ENCODE assay signal across 1 cellular context in the genomic region with DNA sequence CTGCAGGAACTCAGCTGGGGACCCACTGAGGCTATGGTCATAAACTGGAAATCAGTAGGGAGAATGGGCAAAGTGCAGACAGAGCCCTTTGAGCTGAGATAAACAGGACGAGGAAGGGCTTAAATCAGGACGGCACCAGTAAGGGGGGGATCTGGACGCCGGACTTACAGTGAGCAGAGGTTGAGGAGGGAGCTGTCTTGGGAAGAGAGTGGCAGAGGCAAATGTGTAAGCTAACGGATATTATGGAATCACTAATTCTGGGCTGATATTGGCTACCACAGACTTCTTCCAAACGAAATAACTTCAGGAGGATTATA.
A peak's percentile ranks its signal among the peaks of the same experiment; 100 is the strongest.
TF ChIP-seq lines count a peak whose summit lies in the region.

No MANE protein-coding gene starts in this region.

TF ChIP-seq in HepG2, 621 proteins besides CTCF, POLR2A, EP300 and RAD21 (continued from another document and continues in another):
- TF ChIP-seq, protein P1, sequence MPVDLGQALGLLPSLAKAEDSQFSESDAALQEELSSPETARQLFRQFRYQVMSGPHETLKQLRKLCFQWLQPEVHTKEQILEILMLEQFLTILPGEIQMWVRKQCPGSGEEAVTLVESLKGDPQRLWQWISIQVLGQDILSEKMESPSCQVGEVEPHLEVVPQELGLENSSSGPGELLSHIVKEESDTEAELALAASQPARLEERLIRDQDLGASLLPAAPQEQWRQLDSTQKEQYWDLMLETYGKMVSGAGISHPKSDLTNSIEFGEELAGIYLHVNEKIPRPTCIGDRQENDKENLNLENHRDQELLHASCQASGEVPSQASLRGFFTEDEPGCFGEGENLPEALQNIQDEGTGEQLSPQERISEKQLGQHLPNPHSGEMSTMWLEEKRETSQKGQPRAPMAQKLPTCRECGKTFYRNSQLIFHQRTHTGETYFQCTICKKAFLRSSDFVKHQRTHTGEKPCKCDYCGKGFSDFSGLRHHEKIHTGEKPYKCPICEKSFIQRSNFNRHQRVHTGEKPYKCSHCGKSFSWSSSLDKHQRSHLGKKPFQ (CRISPR knock-in tag; IDR thresholded peaks at IDR 0.05; ENCODE audit: insufficient replicate concordance), result no peak
- no peak for TF ChIP-seq RBAK (CRISPR knock-in tag; IDR thresholded peaks at IDR 0.05)
- TF ChIP-seq GPN1 (CRISPR knock-in tag; IDR thresholded peaks at IDR 0.05; ENCODE audit: borderline replicate concordance), result no peak
- TF ChIP-seq ZBTB8A (CRISPR knock-in tag; IDR thresholded peaks at IDR 0.05; ENCODE audit: borderline replicate concordance, low read depth), result no peak; the same call in 1 of the 2 replicates
- TF ChIP-seq ESRRA (CRISPR knock-in tag; IDR thresholded peaks at IDR 0.05; ENCODE audit: low read depth), result peak; percentile 75; the same call in 1 of the 2 replicates
- no peak for TF ChIP-seq THAP11 (CRISPR knock-in tag; IDR thresholded peaks at IDR 0.05)
- no peak for TF ChIP-seq ZNF296 (CRISPR knock-in tag; conservative IDR thresholded peaks at IDR 0.05)
- TF ChIP-seq ZNF350 (CRISPR knock-in tag; IDR thresholded peaks at IDR 0.05; ENCODE audit: borderline replicate concordance, low read depth), result no peak
- TF ChIP-seq ZNF660 (CRISPR knock-in tag; IDR thresholded peaks at IDR 0.05; ENCODE audit: borderline replicate concordance, low read depth), result no peak
- TF ChIP-seq LCORL (IDR thresholded peaks at IDR 0.05), result no peak
- TF ChIP-seq LCORL (CRISPR knock-in tag; IDR thresholded peaks at IDR 0.05), result no peak
- TF ChIP-seq ZNF615 (CRISPR knock-in tag; IDR thresholded peaks at IDR 0.05; ENCODE audit: borderline replicate concordance), result no peak
- no peak for TF ChIP-seq SRSF4 (IDR thresholded peaks at IDR 0.05; ENCODE audit: low read depth, low read length, poor library complexity, severe bottlenecking)
- TF ChIP-seq, protein P2, sequence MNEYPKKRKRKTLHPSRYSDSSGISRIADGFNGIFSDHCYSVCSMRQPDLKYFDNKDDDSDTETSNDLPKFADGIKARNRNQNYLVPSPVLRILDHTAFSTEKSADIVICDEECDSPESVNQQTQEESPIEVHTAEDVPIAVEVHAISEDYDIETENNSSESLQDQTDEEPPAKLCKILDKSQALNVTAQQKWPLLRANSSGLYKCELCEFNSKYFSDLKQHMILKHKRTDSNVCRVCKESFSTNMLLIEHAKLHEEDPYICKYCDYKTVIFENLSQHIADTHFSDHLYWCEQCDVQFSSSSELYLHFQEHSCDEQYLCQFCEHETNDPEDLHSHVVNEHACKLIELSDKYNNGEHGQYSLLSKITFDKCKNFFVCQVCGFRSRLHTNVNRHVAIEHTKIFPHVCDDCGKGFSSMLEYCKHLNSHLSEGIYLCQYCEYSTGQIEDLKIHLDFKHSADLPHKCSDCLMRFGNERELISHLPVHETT (CRISPR knock-in tag; conservative IDR thresholded peaks at IDR 0.05), result no peak
- TF ChIP-seq ZNF556 (CRISPR knock-in tag; IDR thresholded peaks at IDR 0.05; ENCODE audit: borderline replicate concordance), result no peak
- no peak; the same call in 1 of the 2 replicates for TF ChIP-seq ZNF34 (CRISPR knock-in tag; IDR thresholded peaks at IDR 0.05; ENCODE audit: borderline replicate concordance)
- TF ChIP-seq ZBTB3 (CRISPR knock-in tag; IDR thresholded peaks at IDR 0.05; ENCODE audit: borderline replicate concordance, low read depth), result no peak
- TF ChIP-seq ZNF333 (CRISPR knock-in tag; IDR thresholded peaks at IDR 0.05; ENCODE audit: borderline replicate concordance), result no peak
- TF ChIP-seq, protein P3, sequence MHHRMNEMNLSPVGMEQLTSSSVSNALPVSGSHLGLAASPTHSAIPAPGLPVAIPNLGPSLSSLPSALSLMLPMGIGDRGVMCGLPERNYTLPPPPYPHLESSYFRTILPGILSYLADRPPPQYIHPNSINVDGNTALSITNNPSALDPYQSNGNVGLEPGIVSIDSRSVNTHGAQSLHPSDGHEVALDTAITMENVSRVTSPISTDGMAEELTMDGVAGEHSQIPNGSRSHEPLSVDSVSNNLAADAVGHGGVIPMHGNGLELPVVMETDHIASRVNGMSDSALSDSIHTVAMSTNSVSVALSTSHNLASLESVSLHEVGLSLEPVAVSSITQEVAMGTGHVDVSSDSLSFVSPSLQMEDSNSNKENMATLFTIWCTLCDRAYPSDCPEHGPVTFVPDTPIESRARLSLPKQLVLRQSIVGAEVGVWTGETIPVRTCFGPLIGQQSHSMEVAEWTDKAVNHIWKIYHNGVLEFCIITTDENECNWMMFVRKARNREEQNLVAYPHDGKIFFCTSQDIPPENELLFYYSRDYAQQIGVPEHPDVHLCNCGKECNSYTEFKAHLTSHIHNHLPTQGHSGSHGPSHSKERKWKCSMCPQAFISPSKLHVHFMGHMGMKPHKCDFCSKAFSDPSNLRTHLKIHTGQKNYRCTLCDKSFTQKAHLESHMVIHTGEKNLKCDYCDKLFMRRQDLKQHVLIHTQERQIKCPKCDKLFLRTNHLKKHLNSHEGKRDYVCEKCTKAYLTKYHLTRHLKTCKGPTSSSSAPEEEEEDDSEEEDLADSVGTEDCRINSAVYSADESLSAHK (CRISPR knock-in tag; IDR thresholded peaks at IDR 0.05; ENCODE audit: borderline replicate concordance), result no peak
- no peak for TF ChIP-seq HNRNPL (IDR thresholded peaks at IDR 0.05; ENCODE audit: low read depth, low read length)
- TF ChIP-seq ZNF343 (CRISPR knock-in tag; IDR thresholded peaks at IDR 0.05), result no peak
- no peak for TF ChIP-seq ZKSCAN8 (CRISPR knock-in tag; IDR thresholded peaks at IDR 0.05; ENCODE audit: borderline replicate concordance)
- no peak for TF ChIP-seq EEA1 (CRISPR knock-in tag; IDR thresholded peaks at IDR 0.05; ENCODE audit: borderline replicate concordance)
- TF ChIP-seq ZNF263 (CRISPR knock-in tag; IDR thresholded peaks at IDR 0.05), result no peak
- no peak for TF ChIP-seq ATM (IDR thresholded peaks at IDR 0.05; ENCODE audit: borderline replicate concordance)
- TF ChIP-seq RXRB (CRISPR knock-in tag; IDR thresholded peaks at IDR 0.05; ENCODE audit: borderline replicate concordance), result no peak; the same call in 1 of the 2 replicates
- TF ChIP-seq SYNCRIP (IDR thresholded peaks at IDR 0.05; ENCODE audit: insufficient read depth, low read depth, low read length), result no peak
- TF ChIP-seq HDAC2 (CRISPR knock-in tag; IDR thresholded peaks at IDR 0.05), result 0 out of 2 replicates have a peak, but pooled peaks have one; percentile 12
- no peak for TF ChIP-seq CAMTA2 (CRISPR knock-in tag; IDR thresholded peaks at IDR 0.05; ENCODE audit: borderline replicate concordance)
- TF ChIP-seq, protein P4, sequence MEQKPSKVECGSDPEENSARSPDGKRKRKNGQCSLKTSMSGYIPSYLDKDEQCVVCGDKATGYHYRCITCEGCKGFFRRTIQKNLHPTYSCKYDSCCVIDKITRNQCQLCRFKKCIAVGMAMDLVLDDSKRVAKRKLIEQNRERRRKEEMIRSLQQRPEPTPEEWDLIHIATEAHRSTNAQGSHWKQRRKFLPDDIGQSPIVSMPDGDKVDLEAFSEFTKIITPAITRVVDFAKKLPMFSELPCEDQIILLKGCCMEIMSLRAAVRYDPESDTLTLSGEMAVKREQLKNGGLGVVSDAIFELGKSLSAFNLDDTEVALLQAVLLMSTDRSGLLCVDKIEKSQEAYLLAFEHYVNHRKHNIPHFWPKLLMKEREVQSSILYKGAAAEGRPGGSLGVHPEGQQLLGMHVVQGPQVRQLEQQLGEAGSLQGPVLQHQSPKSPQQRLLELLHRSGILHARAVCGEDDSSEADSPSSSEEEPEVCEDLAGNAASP (CRISPR knock-in tag; IDR thresholded peaks at IDR 0.05; ENCODE audit: borderline replicate concordance), result no peak
- TF ChIP-seq NCOR1 (IDR thresholded peaks at IDR 0.05; ENCODE audit: borderline replicate concordance, low read length), result 0 out of 2 replicates have a peak, but pooled peaks have one; percentile 73
- no peak for TF ChIP-seq ZBTB21 (CRISPR knock-in tag; IDR thresholded peaks at IDR 0.05)
- peak; percentile 2 for TF ChIP-seq ZEB1 (IDR thresholded peaks at IDR 0.05; ENCODE audit: insufficient replicate concordance, low read depth)
- TF ChIP-seq ZNF230 (CRISPR knock-in tag; IDR thresholded peaks at IDR 0.05), result no peak
- TF ChIP-seq, protein P5, sequence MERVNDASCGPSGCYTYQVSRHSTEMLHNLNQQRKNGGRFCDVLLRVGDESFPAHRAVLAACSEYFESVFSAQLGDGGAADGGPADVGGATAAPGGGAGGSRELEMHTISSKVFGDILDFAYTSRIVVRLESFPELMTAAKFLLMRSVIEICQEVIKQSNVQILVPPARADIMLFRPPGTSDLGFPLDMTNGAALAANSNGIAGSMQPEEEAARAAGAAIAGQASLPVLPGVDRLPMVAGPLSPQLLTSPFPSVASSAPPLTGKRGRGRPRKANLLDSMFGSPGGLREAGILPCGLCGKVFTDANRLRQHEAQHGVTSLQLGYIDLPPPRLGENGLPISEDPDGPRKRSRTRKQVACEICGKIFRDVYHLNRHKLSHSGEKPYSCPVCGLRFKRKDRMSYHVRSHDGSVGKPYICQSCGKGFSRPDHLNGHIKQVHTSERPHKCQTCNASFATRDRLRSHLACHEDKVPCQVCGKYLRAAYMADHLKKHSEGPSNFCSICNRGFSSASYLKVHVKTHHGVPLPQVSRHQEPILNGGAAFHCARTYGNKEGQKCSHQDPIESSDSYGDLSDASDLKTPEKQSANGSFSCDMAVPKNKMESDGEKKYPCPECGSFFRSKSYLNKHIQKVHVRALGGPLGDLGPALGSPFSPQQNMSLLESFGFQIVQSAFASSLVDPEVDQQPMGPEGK (CRISPR knock-in tag; IDR thresholded peaks at IDR 0.05), result 0 out of 2 replicates have a peak, but pooled peaks have one; percentile 7
- TF ChIP-seq GATA4 (IDR thresholded peaks at IDR 0.05; ENCODE audit: borderline replicate concordance, low read depth), result no peak
- no peak for TF ChIP-seq ZNF496 (CRISPR knock-in tag; IDR thresholded peaks at IDR 0.05; ENCODE audit: insufficient replicate concordance)
- no peak for TF ChIP-seq TBP (CRISPR knock-in tag; IDR thresholded peaks at IDR 0.05)
- no peak for TF ChIP-seq RBFOX2 (IDR thresholded peaks at IDR 0.05; ENCODE audit: low read depth, low read length)
- TF ChIP-seq, protein P6, sequence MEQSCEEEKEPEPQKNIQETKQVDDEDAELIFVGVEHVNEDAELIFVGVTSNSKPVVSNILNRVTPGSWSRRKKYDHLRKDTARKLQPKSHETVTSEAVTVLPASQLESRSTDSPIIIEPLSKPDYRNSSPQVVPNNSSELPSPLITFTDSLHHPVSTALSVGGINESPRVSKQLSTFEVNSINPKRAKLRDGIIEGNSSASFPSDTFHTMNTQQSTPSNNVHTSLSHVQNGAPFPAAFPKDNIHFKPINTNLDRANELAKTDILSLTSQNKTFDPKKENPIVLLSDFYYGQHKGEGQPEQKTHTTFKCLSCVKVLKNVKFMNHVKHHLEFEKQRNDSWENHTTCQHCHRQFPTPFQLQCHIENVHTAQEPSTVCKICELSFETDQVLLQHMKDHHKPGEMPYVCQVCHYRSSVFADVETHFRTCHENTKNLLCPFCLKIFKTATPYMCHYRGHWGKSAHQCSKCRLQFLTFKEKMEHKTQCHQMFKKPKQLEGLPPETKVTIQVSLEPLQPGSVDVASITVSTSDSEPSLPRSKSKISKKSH (CRISPR knock-in tag; IDR thresholded peaks at IDR 0.05; ENCODE audit: borderline replicate concordance), result no peak
- no peak for TF ChIP-seq KDM3A (CRISPR knock-in tag; IDR thresholded peaks at IDR 0.05; ENCODE audit: low read depth)
- TF ChIP-seq, protein P7, sequence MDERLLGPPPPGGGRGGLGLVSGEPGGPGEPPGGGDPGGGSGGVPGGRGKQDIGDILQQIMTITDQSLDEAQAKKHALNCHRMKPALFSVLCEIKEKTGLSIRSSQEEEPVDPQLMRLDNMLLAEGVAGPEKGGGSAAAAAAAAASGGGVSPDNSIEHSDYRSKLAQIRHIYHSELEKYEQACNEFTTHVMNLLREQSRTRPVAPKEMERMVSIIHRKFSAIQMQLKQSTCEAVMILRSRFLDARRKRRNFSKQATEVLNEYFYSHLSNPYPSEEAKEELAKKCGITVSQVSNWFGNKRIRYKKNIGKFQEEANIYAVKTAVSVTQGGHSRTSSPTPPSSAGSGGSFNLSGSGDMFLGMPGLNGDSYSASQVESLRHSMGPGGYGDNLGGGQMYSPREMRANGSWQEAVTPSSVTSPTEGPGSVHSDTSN (CRISPR knock-in tag; IDR thresholded peaks at IDR 0.05), result no peak
- no peak for TF ChIP-seq HOXA3 (CRISPR knock-in tag; IDR thresholded peaks at IDR 0.05)
- no peak for TF ChIP-seq SNAI1 (CRISPR knock-in tag; IDR thresholded peaks at IDR 0.05; ENCODE audit: borderline replicate concordance)
- no peak for TF ChIP-seq KDM2A (CRISPR knock-in tag; IDR thresholded peaks at IDR 0.05; ENCODE audit: borderline replicate concordance, low read depth)
- TF ChIP-seq CENPX (CRISPR knock-in tag; IDR thresholded peaks at IDR 0.05), result no peak
- TF ChIP-seq NFYC (CRISPR knock-in tag; IDR thresholded peaks at IDR 0.05), result no peak
- TF ChIP-seq, protein P8, sequence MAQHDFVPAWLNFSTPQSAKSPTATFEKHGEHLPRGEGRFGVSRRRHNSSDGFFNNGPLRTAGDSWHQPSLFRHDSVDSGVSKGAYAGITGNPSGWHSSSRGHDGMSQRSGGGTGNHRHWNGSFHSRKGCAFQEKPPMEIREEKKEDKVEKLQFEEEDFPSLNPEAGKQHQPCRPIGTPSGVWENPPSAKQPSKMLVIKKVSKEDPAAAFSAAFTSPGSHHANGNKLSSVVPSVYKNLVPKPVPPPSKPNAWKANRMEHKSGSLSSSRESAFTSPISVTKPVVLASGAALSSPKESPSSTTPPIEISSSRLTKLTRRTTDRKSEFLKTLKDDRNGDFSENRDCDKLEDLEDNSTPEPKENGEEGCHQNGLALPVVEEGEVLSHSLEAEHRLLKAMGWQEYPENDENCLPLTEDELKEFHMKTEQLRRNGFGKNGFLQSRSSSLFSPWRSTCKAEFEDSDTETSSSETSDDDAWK (CRISPR knock-in tag; IDR thresholded peaks at IDR 0.05), result no peak
- no peak for TF ChIP-seq U2AF2 (IDR thresholded peaks at IDR 0.05; ENCODE audit: low read depth, low read length)
- no peak for TF ChIP-seq HDAC1 (CRISPR knock-in tag; IDR thresholded peaks at IDR 0.05)
- no peak for TF ChIP-seq NFIC (IDR thresholded peaks at IDR 0.05; ENCODE audit: low read length)
- no peak for TF ChIP-seq YEATS4 (CRISPR knock-in tag; IDR thresholded peaks at IDR 0.05; ENCODE audit: borderline replicate concordance)
- no peak for TF ChIP-seq CBX5 (CRISPR knock-in tag; IDR thresholded peaks at IDR 0.05; ENCODE audit: borderline replicate concordance)
- no peak for TF ChIP-seq SKI (IDR thresholded peaks at IDR 0.05; ENCODE audit: partially characterized antibody)
- no peak for TF ChIP-seq ZNF891 (CRISPR knock-in tag; IDR thresholded peaks at IDR 0.05)
- TF ChIP-seq ZNF546 (CRISPR knock-in tag; conservative IDR thresholded peaks at IDR 0.05), result peak; percentile 22; the same call in 1 of the 2 replicates
- TF ChIP-seq ZNF446 (CRISPR knock-in tag; IDR thresholded peaks at IDR 0.05), result no peak
- TF ChIP-seq SIN3B (IDR thresholded peaks at IDR 0.05; ENCODE audit: low read length), result no peak
- TF ChIP-seq, protein P9, sequence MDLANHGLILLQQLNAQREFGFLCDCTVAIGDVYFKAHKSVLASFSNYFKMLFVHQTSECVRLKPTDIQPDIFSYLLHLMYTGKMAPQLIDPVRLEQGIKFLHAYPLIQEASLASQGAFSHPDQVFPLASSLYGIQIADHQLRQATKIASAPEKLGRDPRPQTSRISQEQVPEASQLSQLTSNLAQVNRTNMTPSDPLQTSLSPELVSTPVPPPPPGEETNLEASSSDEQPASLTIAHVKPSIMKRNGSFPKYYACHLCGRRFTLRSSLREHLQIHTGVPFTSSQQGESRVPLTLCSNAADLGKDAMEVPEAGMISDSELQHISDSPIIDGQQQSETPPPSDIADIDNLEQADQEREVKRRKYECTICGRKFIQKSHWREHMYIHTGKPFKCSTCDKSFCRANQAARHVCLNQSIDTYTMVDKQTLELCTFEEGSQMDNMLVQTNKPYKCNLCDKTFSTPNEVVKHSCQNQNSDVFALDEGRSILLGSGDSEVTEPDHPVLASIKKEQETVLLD (CRISPR knock-in tag; IDR thresholded peaks at IDR 0.05; ENCODE audit: low read depth), result no peak
- TF ChIP-seq SIN3A (IDR thresholded peaks at IDR 0.05; ENCODE audit: borderline replicate concordance, low read depth, low read length), result no peak
